21 cellular contexts compared by ENCODE assay signal in genomic region chr5:156037151-156037909, GRCh38.
DNase-seq lines count a peak whose midpoint lies in the region; ATAC-seq and TF ChIP-seq lines count a peak whose summit lies in the region.
"Had no signal": no experiment of that assay in that cellular context is flagged by ENCODE, and none has a peak within 500 bp of the region (broad histone marks: within the 10 kb centered on the region; RNA-seq: fewer than 3 reads in every experiment).

No MANE protein-coding gene starts in this region.

- H3K36me3 Mint-ChIP-seq in natural killer cell: no peaks in the 10 kb centered on the region
- H3K36me3 Mint-ChIP-seq in Calu3 (ENCODE audit: insufficient read depth, unreplicated experiment): no peaks in the 10 kb centered on the region
- H3K36me3 Mint-ChIP-seq: CD4-positive, CD25-positive, alpha-beta regulatory T cell had no signal

- CTCF ChIA-PET in SK-N-SH (lab: Yijun Ruan, JAX): no interaction called here
- CTCF ChIA-PET in Calu3 (lab: Charles Lee): no interaction called here

- H3K27ac Mint-ChIP-seq in natural killer cell: no peak overlapping the region
- H3K27ac Mint-ChIP-seq in Calu3 (ENCODE audit: unreplicated experiment): no peak overlapping the region
- H3K27ac Mint-ChIP-seq: CD4-positive, CD25-positive, alpha-beta regulatory T cell had no signal

- POLR2A ChIA-PET in SK-N-SH (lab: Yijun Ruan, JAX): no interaction called here

- H3K79me1 ChIP-seq in mesendoderm (ENCODE audit: low read length): no peaks in the 10 kb centered on the region

- H3K79me2 ChIP-seq in SK-N-SH (ENCODE audit: insufficient read depth): no peaks in the 10 kb centered on the region
- H3K79me2 ChIP-seq in mesendoderm (ENCODE audit: control insufficient read depth, insufficient read depth, low read length): no peaks in the 10 kb centered on the region

- H3K27ac ChIP-seq in right cardiac atrium (ENCODE audit: low read length): no peak overlapping the region
- H3K27ac ChIP-seq in SK-N-SH (ENCODE audit: low read depth in 2 of 2, low read length in 1 of 2): no peak overlapping the region
- H3K27ac ChIP-seq in mesendoderm (ENCODE audit: low read depth, low read length): no peak overlapping the region
- H3K27ac ChIP-seq: KMS-11, PC-9 had no signal

- H3K9me2 ChIP-seq in SK-N-SH: no peaks in the 10 kb centered on the region

- no peaks in the 10 kb centered on the region for H3K27me3 ChIP-seq in right cardiac atrium (ENCODE audit: control insufficient read depth, insufficient read depth)
- no peaks in the 10 kb centered on the region for H3K27me3 ChIP-seq in SK-N-SH (ENCODE audit: insufficient read depth)
- H3K27me3 ChIP-seq in mesendoderm (ENCODE audit: insufficient read depth, low read length, poor library complexity): no peaks in the 10 kb centered on the region

- H3K4me3 Mint-ChIP-seq in natural killer cell: no peak overlapping the region
- no peak overlapping the region for H3K4me3 Mint-ChIP-seq in Calu3 (ENCODE audit: low read depth, unreplicated experiment)
- H3K4me3 Mint-ChIP-seq: CD4-positive, CD25-positive, alpha-beta regulatory T cell; H9 had no signal

- H3K4ac ChIP-seq in mesendoderm (ENCODE audit: low read depth, low read length): no peak overlapping the region

- no peak overlapping the region for H3K18ac ChIP-seq in mesendoderm (ENCODE audit: low read length)

- TF ChIP-seq CTCF in SK-N-SH (IDR thresholded peaks at IDR 0.05) (no peak), natural killer cell (IDR thresholded peaks at IDR 0.05) (no peak), Calu3 (IDR thresholded peaks at IDR 0.05; ENCODE audit: unreplicated experiment) (no peak)

- intact Hi-C loops in left ventricle myocardium superior (cut with micrococcal nuclease) (no loop called here), right cardiac atrium (cut with DNase I) (no loop called here), natural killer cell (cut with micrococcal nuclease) (no loop called here), Calu3 (cut with micrococcal nuclease; ENCODE audit: unreplicated experiment) (no loop called here)

- H2BK5ac ChIP-seq in mesendoderm (ENCODE audit: low read length): no peak overlapping the region

- H3K4me3 ChIP-seq in right cardiac atrium (ENCODE audit: low read length): no peak overlapping the region
- H3K4me3 ChIP-seq in SK-N-SH (ENCODE audit: low read depth in 2 of 2, low read length in 1 of 2): no peak overlapping the region
- no peak overlapping the region for H3K4me3 ChIP-seq in mesendoderm (ENCODE audit: low read length)
- H3K4me3 ChIP-seq: GM23248, PC-9 had no signal

- no peak overlapping the region for H2AK5ac ChIP-seq in mesendoderm (ENCODE audit: low read length)

- H4K5ac ChIP-seq in mesendoderm (ENCODE audit: low read length): no peak overlapping the region

- no peaks in the 10 kb centered on the region for H3K36me3 ChIP-seq in SK-N-SH (replicated peaks in 1 of 2; ENCODE audit: control insufficient read depth in 1 of 2, insufficient read depth in 2 of 2, low read length in 1 of 2)
- H3K36me3 ChIP-seq in mesendoderm (ENCODE audit: control insufficient read depth, insufficient read depth, low read length): no peaks in the 10 kb centered on the region

- H2BK120ac ChIP-seq in mesendoderm (ENCODE audit: low read depth, low read length): no peak overlapping the region

- H3K9me3 Mint-ChIP-seq in natural killer cell: no peaks in the 10 kb centered on the region
- peaks cover 20% of the 10 kb centered on the region for H3K9me3 Mint-ChIP-seq in Calu3 (ENCODE audit: low read depth, unreplicated experiment)

- H3K9ac ChIP-seq in SK-N-SH: no peak overlapping the region
- no peak overlapping the region for H3K9ac ChIP-seq in mesendoderm (ENCODE audit: low read length)
- H3K9ac ChIP-seq: GM23248, KMS-11 had no signal

- TF ChIP-seq RAD21 in SK-N-SH (IDR thresholded peaks at IDR 0.05; ENCODE audit: low read length): no peak

- H3K27me3 Mint-ChIP-seq in natural killer cell (ENCODE audit: low read depth in 2 of 2) (peaks cover 0 to 8% of the 10 kb centered on the region in 2 donors), Calu3 (ENCODE audit: unreplicated experiment) (no peaks in the 10 kb centered on the region)
- H3K27me3 Mint-ChIP-seq: CD4-positive, CD25-positive, alpha-beta regulatory T cell had no signal

- H4K8ac ChIP-seq in mesendoderm (ENCODE audit: low read depth, low read length): no peak overlapping the region

- no peak overlapping the region for H3K23ac ChIP-seq in mesendoderm (ENCODE audit: low read length)

- H3K9me3 ChIP-seq in right cardiac atrium (ENCODE audit: control insufficient read depth, low read length) (no peaks in the 10 kb centered on the region), SK-N-SH (no peaks in the 10 kb centered on the region)

- no TSS peak for BruUV-seq in Calu3 (replicated peaks; lab: Mats Ljungman, UMichigan)

- H3K4me1 ChIP-seq in right cardiac atrium (ENCODE audit: control insufficient read depth, insufficient read depth, low read length): peaks cover 2% of the 10 kb centered on the region
- no peaks in the 10 kb centered on the region; a peak in 1 of 4 replicates for H3K4me1 ChIP-seq in SK-N-SH (ENCODE audit: control insufficient read depth in 1 of 2, insufficient read depth in 2 of 2, low read depth in 1 of 2, low read length in 1 of 2)
- no peaks in the 10 kb centered on the region for H3K4me1 ChIP-seq in mesendoderm (ENCODE audit: control insufficient read depth, low read depth, low read length)

- no peaks in the 10 kb centered on the region for H3F3A ChIP-seq in SK-N-SH (replicated peaks; ENCODE audit: insufficient read depth)

- WGBS in right cardiac atrium: 56% methylated on average over 2 of the region's 2 CpGs
- 29% methylated on average over 2 of the region's 2 CpGs for WGBS in SK-N-SH (ENCODE audit: low lambda C conversion rate)
- no CpG with 5 or more reads among the region's 2 CpGs for WGBS in mesendoderm (ENCODE audit: extremely low coverage, insufficient coverage, low lambda C conversion rate)

- H3K56ac ChIP-seq in mesendoderm (ENCODE audit: low read length): no peak overlapping the region

- ATAC-seq in left ventricle myocardium superior (peak; percentile 28), right cardiac atrium (no peak), natural killer cell (no peak), GM18502 (IDR thresholded peaks at IDR 0.05; ENCODE audit: poor library complexity, unreplicated experiment) (no peak)

- no peak for TF ChIP-seq EP300 in SK-N-SH (IDR thresholded peaks at IDR 0.05; ENCODE audit: borderline replicate concordance in 1 of 2, low read depth in 1 of 2, low read length in 1 of 2)

- no peak overlapping the region for H2AFZ ChIP-seq in SK-N-SH (ENCODE audit: low read depth)
- H2AFZ ChIP-seq: GM23248, PC-9 had no signal

- H2BK15ac ChIP-seq in mesendoderm (replicated peaks; ENCODE audit: low read depth): no peak overlapping the region

- DNase-seq in left ventricle myocardium superior (no peak), right cardiac atrium (no peak), SK-N-SH (no peak), mesendoderm (peak; percentile 14), superior temporal gyrus (ENCODE audit: extremely low spot score) (peak; percentile 6), natural killer cell (no peak), Calu3 (no peak)
- DNase-seq: CD4-positive, CD25-positive, alpha-beta regulatory T cell; DMS79; H9; NCI-H1105; NCI-H2029 treated with DMSO at 0.1 percent for 48 hours; NCI-H2171 treated with DMSO at 0.1 percent for 48 hours; NCI-H446 treated with DMSO at 0.1 percent for 48 hours; NCI-H526 treated with DMSO at 0.1 percent for 48 hours; PC-9; RPMI8226; SIG-M5 had no signal

- H3K4me2 ChIP-seq in SK-N-SH (no peak overlapping the region), mesendoderm (ENCODE audit: low read length) (no peak overlapping the region)
- H3K4me2 ChIP-seq: KMS-11, PC-9 had no signal

- H3K4me1 Mint-ChIP-seq in natural killer cell (no peaks in the 10 kb centered on the region), Calu3 (ENCODE audit: low read depth, unreplicated experiment) (no peaks in the 10 kb centered on the region)
- H3K4me1 Mint-ChIP-seq: CD4-positive, CD25-positive, alpha-beta regulatory T cell had no signal

- H4K20me1 ChIP-seq in SK-N-SH (ENCODE audit: insufficient read depth): no peaks in the 10 kb centered on the region

TF ChIP-seq in SK-N-SH, 30 proteins besides CTCF, POLR2A, EP300 and RAD21:
- TF ChIP-seq GATA2 (CRISPR knock-in tag; IDR thresholded peaks at IDR 0.05): peak; percentile 27; the same call in 1 of the 2 replicates
- TF ChIP-seq, protein P1, sequence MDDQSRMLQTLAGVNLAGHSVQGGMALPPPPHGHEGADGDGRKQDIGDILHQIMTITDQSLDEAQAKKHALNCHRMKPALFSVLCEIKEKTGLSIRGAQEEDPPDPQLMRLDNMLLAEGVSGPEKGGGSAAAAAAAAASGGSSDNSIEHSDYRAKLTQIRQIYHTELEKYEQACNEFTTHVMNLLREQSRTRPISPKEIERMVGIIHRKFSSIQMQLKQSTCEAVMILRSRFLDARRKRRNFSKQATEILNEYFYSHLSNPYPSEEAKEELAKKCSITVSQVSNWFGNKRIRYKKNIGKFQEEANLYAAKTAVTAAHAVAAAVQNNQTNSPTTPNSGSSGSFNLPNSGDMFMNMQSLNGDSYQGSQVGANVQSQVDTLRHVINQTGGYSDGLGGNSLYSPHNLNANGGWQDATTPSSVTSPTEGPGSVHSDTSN (IDR thresholded peaks at IDR 0.05): no peak

Comparison
In these comparisons a context has a peak if more than half of its experiments do, and no peak if none do; other contexts are left out.
1. DNase-seq: peak in mesendoderm (single experiment) and superior temporal gyrus (single experiment); none in left ventricle myocardium superior (single experiment), right cardiac atrium (0 of 3), SK-N-SH (single experiment), natural killer cell (single experiment) and Calu3 (single experiment).